Comparison of ENCODE assay signal across 3 cellular contexts in genomic region chr19:10682397-10683063, GRCh38.
TF ChIP-seq lines count a peak whose summit lies in the region.

No MANE protein-coding gene starts in this region.

TF ChIP-seq in GM12891, 5 proteins besides CTCF, POLR2A, EP300 and RAD21:
- TF ChIP-seq SPI1 (IDR thresholded peaks at IDR 0.05; ENCODE audit: low read depth, low read length) (no peak), PAX5 (IDR thresholded peaks at IDR 0.05; ENCODE audit: insufficient read depth, low read length, severe bottlenecking) (no peak), POLR2AphosphoS5 (IDR thresholded peaks at IDR 0.05; ENCODE audit: low read depth, low read length) (no peak; the same call in 1 of the 2 replicates), TAF1 (IDR thresholded peaks at IDR 0.05; ENCODE audit: low read depth, low read length) (no peak), POU2F2 (IDR thresholded peaks at IDR 0.05; ENCODE audit: low read depth, low read length) (no peak)

TF ChIP-seq in HEK293, 187 proteins besides CTCF, POLR2A, EP300 and RAD21:
- TF ChIP-seq, protein P1, sequence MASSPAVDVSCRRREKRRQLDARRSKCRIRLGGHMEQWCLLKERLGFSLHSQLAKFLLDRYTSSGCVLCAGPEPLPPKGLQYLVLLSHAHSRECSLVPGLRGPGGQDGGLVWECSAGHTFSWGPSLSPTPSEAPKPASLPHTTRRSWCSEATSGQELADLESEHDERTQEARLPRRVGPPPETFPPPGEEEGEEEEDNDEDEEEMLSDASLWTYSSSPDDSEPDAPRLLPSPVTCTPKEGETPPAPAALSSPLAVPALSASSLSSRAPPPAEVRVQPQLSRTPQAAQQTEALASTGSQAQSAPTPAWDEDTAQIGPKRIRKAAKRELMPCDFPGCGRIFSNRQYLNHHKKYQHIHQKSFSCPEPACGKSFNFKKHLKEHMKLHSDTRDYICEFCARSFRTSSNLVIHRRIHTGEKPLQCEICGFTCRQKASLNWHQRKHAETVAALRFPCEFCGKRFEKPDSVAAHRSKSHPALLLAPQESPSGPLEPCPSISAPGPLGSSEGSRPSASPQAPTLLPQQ (tag by site-specific recombination; IDR thresholded peaks at IDR 0.05): no peak
- TF ChIP-seq ZNF529 (tag by site-specific recombination; IDR thresholded peaks at IDR 0.05; ENCODE audit: insufficient replicate concordance): no peak
- 0 out of 2 replicates have a peak, but pooled peaks have one; percentile 11 for TF ChIP-seq PATZ1 (tag by site-specific recombination; IDR thresholded peaks at IDR 0.05)
- no peak for TF ChIP-seq TRIM28 (IDR thresholded peaks at IDR 0.05; ENCODE audit: borderline replicate concordance, low read length)
- 0 out of 2 replicates have a peak, but pooled peaks have one; percentile 6 for TF ChIP-seq SP2 (tag by site-specific recombination; IDR thresholded peaks at IDR 0.05)

TF ChIP-seq in K562, 482 proteins besides CTCF, POLR2A, EP300 and RAD21:
- TF ChIP-seq CREB3 (tag; conservative IDR thresholded peaks at IDR 0.05; ENCODE audit: low read depth) (no peak), RBM22 (IDR thresholded peaks at IDR 0.05; ENCODE audit: low read depth, low read length, poor library complexity, severe bottlenecking) (peak; percentile 92), POLR2G (IDR thresholded peaks at IDR 0.05; ENCODE audit: low read depth, low read length) (peak; percentile 65; the same call in 1 of the 2 replicates), TSHZ1 (CRISPR knock-in tag; IDR thresholded peaks at IDR 0.05) (no peak), MEIS2 (IDR thresholded peaks at IDR 0.05; ENCODE audit: partially characterized antibody) (no peak), ZSCAN29 (IDR thresholded peaks at IDR 0.05) (no peak), ZNF830 (CRISPR knock-in tag; IDR thresholded peaks at IDR 0.05) (no peak), ZNF77 (CRISPR knock-in tag; IDR thresholded peaks at IDR 0.05) (no peak), KHSRP (IDR thresholded peaks at IDR 0.05) (no peak), KDM4B (IDR thresholded peaks at IDR 0.05; ENCODE audit: borderline replicate concordance in 2 of 2, low read depth in 1 of 2) (no peak), PRPF4 (IDR thresholded peaks at IDR 0.05; ENCODE audit: insufficient read depth, low read depth, low read length, poor library complexity, severe bottlenecking) (no peak), RUNX1 (IDR thresholded peaks at IDR 0.05; ENCODE audit: low read depth) (no peak), MLX (CRISPR knock-in tag; conservative IDR thresholded peaks at IDR 0.05) (no peak), NFXL1 (CRISPR knock-in tag; IDR thresholded peaks at IDR 0.05) (no peak), ZNF146 (CRISPR knock-in tag; IDR thresholded peaks at IDR 0.05; ENCODE audit: unreplicated experiment) (no peak), CBX1 (IDR thresholded peaks at IDR 0.05; ENCODE audit: low read depth) (no peak), MCM3 (IDR thresholded peaks at IDR 0.05) (no peak), PATZ1 (CRISPR knock-in tag; IDR thresholded peaks at IDR 0.05; ENCODE audit: borderline replicate concordance) (no peak), YBX1 (IDR thresholded peaks at IDR 0.05) (no peak), POLR2AphosphoS5 (IDR thresholded peaks at IDR 0.05; ENCODE audit: control insufficient read depth, insufficient read depth, low read depth, low read length) (peak; percentile 10; the same call in 1 of the 2 replicates), HEY1 (CRISPR knock-in tag; IDR thresholded peaks at IDR 0.05; ENCODE audit: borderline replicate concordance) (no peak), ZNF551 (CRISPR knock-in tag; IDR thresholded peaks at IDR 0.05) (no peak)
- TF ChIP-seq, protein P2, sequence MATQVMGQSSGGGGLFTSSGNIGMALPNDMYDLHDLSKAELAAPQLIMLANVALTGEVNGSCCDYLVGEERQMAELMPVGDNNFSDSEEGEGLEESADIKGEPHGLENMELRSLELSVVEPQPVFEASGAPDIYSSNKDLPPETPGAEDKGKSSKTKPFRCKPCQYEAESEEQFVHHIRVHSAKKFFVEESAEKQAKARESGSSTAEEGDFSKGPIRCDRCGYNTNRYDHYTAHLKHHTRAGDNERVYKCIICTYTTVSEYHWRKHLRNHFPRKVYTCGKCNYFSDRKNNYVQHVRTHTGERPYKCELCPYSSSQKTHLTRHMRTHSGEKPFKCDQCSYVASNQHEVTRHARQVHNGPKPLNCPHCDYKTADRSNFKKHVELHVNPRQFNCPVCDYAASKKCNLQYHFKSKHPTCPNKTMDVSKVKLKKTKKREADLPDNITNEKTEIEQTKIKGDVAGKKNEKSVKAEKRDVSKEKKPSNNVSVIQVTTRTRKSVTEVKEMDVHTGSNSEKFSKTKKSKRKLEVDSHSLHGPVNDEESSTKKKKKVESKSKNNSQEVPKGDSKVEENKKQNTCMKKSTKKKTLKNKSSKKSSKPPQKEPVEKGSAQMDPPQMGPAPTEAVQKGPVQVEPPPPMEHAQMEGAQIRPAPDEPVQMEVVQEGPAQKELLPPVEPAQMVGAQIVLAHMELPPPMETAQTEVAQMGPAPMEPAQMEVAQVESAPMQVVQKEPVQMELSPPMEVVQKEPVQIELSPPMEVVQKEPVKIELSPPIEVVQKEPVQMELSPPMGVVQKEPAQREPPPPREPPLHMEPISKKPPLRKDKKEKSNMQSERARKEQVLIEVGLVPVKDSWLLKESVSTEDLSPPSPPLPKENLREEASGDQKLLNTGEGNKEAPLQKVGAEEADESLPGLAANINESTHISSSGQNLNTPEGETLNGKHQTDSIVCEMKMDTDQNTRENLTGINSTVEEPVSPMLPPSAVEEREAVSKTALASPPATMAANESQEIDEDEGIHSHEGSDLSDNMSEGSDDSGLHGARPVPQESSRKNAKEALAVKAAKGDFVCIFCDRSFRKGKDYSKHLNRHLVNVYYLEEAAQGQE (CRISPR knock-in tag; IDR thresholded peaks at IDR 0.05; ENCODE audit: low read depth): no peak
- TF ChIP-seq, protein P3, sequence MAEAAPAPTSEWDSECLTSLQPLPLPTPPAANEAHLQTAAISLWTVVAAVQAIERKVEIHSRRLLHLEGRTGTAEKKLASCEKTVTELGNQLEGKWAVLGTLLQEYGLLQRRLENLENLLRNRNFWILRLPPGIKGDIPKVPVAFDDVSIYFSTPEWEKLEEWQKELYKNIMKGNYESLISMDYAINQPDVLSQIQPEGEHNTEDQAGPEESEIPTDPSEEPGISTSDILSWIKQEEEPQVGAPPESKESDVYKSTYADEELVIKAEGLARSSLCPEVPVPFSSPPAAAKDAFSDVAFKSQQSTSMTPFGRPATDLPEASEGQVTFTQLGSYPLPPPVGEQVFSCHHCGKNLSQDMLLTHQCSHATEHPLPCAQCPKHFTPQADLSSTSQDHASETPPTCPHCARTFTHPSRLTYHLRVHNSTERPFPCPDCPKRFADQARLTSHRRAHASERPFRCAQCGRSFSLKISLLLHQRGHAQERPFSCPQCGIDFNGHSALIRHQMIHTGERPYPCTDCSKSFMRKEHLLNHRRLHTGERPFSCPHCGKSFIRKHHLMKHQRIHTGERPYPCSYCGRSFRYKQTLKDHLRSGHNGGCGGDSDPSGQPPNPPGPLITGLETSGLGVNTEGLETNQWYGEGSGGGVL (CRISPR knock-in tag; IDR thresholded peaks at IDR 0.05): no peak
